In the genomic region with DNA sequence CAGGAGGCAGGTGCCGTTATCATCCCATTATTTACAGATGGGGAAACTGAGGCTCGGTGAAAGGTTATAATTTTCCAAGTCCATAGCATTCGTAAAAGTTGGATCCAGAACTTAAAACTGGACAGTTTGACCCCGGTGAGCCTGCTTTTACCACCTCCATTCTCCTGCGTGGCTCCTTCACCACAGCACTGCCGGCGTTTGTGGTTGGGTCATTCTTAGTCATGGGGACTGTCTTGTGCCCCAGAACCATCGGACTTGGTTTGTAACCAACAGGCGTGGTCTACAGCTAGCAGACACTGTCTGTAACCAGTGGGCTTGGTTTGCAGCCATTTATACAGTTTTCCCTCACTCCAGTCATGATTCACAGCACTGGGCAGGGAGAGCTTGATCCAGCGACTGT, we compare ENCODE assay signal across 29 cellular contexts.
"Had no signal": no experiment of that assay in that cellular context is flagged by ENCODE, and none has a peak within 500 bp of the region (broad histone marks: within the 10 kb centered on the region; RNA-seq: fewer than 3 reads in every experiment).

No MANE protein-coding gene starts in this region.

- H3K36me3 ChIP-seq: Peyer's patch, SJCRH30 had no signal

- H3K27me3 ChIP-seq: Peyer's patch had no signal

- H3K27ac ChIP-seq: Peyer's patch, RWPE1, SJCRH30, SK-N-MC had no signal

- ATAC-seq: K562, Right ventricle myocardium inferior, SK-N-SH treated with all-trans-retinoic acid at 6 μM for 48 hours had no signal

- H3K4me1 ChIP-seq: Peyer's patch, SJCRH30 had no signal

- H3K9me3 ChIP-seq: Peyer's patch, SJCRH30 had no signal

- DNase-seq: Kasumi-1, KG1, MM.1S, MV-4-11, NCI-H1092, NCI-H1105, NCI-H1417 treated with DMSO at 0.1 percent for 48 hours, NCI-H1436 treated with DMSO at 0.1 percent for 48 hours, NCI-H1694 treated with DMSO at 0.1 percent for 48 hours, NCI-H187 treated with DMSO at 0.1 percent for 48 hours, NCI-H2029, NCI-H2081, NCI-H2171 treated with DMSO at 0.1 percent for 48 hours, NCI-H2227 treated with DMSO at 0.1 percent for 48 hours, NCI-H345, NCI-H446, NCI-H510A treated with DMSO at 0.1 percent for 48 hours, NCI-H524 treated with DMSO at 0.1 percent for 48 hours, NCI-H526 treated with DMSO at 0.1 percent for 48 hours, NCI-H82, Peyer's patch, SHP77, SIG-M5, SJCRH30 had no signal

- H3K4me3 ChIP-seq: K562, Peyer's patch, SJCRH30, SK-N-MC had no signal
